ENCODE assay signal across 29 cellular contexts in genomic region chr2:64551851-64552250, GRCh38.
"Had no signal": no experiment of that assay in that cellular context is flagged by ENCODE, and none has a peak within 500 bp of the region (broad histone marks: within the 10 kb centered on the region; RNA-seq: fewer than 3 reads in every experiment).

No MANE protein-coding gene starts in this region.

- H3K4me3 Mint-ChIP-seq: activated CD8-positive, alpha-beta T cell treated with anti-CD3 and anti-CD28 coated beads, Interleukin-2, amount 10 ng/mL, durations not matched to agents 7 days and 5 days; T-helper 1 cell treated with Interleukin-12 subunit alpha and Interleukin-12 subunit beta and Interleukin-4 antibody, amounts not matched to agents 30 μg/mL and 1 μg/mL, for 36 hours; WTC11 had no signal

- ATAC-seq: activated CD8-positive, alpha-beta T cell treated with anti-CD3 and anti-CD28 coated beads, Interleukin-2, amount 10 ng/mL, durations not matched to agents 7 days and 5 days; body of pancreas; Panc1; SK-N-SH treated with all-trans-retinoic acid at 6 μM for 48 hours; WTC11 had no signal

- H3K27ac Mint-ChIP-seq: activated CD8-positive, alpha-beta T cell treated with anti-CD3 and anti-CD28 coated beads, Interleukin-2, amount 10 ng/mL, durations not matched to agents 7 days and 5 days; T-helper 1 cell treated with Interleukin-12 subunit alpha and Interleukin-12 subunit beta and Interleukin-4 antibody, amounts not matched to agents 30 μg/mL and 1 μg/mL, for 36 hours; WTC11 had no signal

- DNase-seq: activated CD4-positive, alpha-beta T cell treated with anti-CD3 and anti-CD28 coated beads for 48 hours; activated CD4-positive, alpha-beta T cell treated with anti-CD3 and anti-CD28 coated beads, Interleukin-2, amount 50 U/mL, for 4 hours; activated CD4-positive, CD25-positive, alpha-beta regulatory T cell treated with anti-CD3 and anti-CD28 coated beads, Interleukin-2, amount 50 U/mL, for 72 hours; activated CD8-positive, alpha-beta memory T cell treated with anti-CD3 and anti-CD28 coated beads, Interleukin-2, amount 50 U/mL, for 48 hours; activated CD8-positive, alpha-beta T cell treated with anti-CD3 and anti-CD28 coated beads, Interleukin-2, amount 10 ng/mL, durations not matched to agents 7 days and 5 days; activated effector memory CD4-positive, alpha-beta T cell treated with Interleukin-2 at 50 U/mL for 16 hours; activated naive CD4-positive, alpha-beta T cell; activated T-cell treated with anti-CD3 and anti-CD28 coated beads, Interleukin-2, amount 50 U/mL, for 1 hour; amniotic stem cell; body of pancreas; central memory CD4-positive, alpha-beta T cell; Kasumi-1; KBM-7; NCI-H1048; NCI-H1417; NCI-H1930; NCI-H2171; NCI-H2227 treated with DMSO at 0.1 percent for 48 hours; NCI-H526; NCI-H82; OCI-M1; Right ventricle myocardium superior; SJCRH30; SW 1271; T-helper 9 cell had no signal
